ENCODE assay signal across 8 cellular contexts in genomic region chr10:102064503-102064867, GRCh38. TPM values are rescaled to one million over a fixed set of nuclear protein-coding genes. Genes with fewer than 3 reads are reported as not detected.
DNase-seq lines count a peak whose midpoint lies in the region; ATAC-seq and TF ChIP-seq lines count a peak whose summit lies in the region.

No MANE protein-coding gene starts in this region.

- DNase-seq in AG09309 (ENCODE audit: low read depth) = no peak
- no peak for DNase-seq in caudate nucleus (lab: John Stamatoyannopoulos, UW)
- no peak for DNase-seq in natural killer cell treated with Interleukin-12 subunit alpha and Interleukin-12 subunit beta and Interleukin-15 and Interleukin-18, amount 100 ng/mL, for 72 hours (ENCODE audit: low spot score)
- DNase-seq in NCI-H128 (lab: John Stamatoyannopoulos, UW; ENCODE audit: unreplicated experiment) = no peak
- DNase-seq in head of caudate nucleus = no peak
- DNase-seq in H4 (ENCODE audit: low spot score) = no peak

- H3K9me3 Mint-ChIP-seq in IgD-negative memory B cell = no peaks in the 10 kb centered on the region
- H3K9me3 Mint-ChIP-seq in natural killer cell treated with Interleukin-12 subunit alpha and Interleukin-12 subunit beta and Interleukin-15 and Interleukin-18, amount 100 ng/mL, for 72 hours = no peaks in the 10 kb centered on the region

- H3K27ac Mint-ChIP-seq in IgD-negative memory B cell = peak overlapping the region; percentile 82 to 96 (median 87)
- peak overlapping the region; percentile 90 to 95 for H3K27ac Mint-ChIP-seq in natural killer cell treated with Interleukin-12 subunit alpha and Interleukin-12 subunit beta and Interleukin-15 and Interleukin-18, amount 100 ng/mL, for 72 hours

- no peak for TF ChIP-seq CTCF in AG09309 (IDR thresholded peaks at IDR 0.05; ENCODE audit: control insufficient read depth, insufficient read depth, low read depth, low read length, missing control alignments)

- H3K4me3 Mint-ChIP-seq in IgD-negative memory B cell = peak overlapping the region; percentile 88 to 96 (median 92)
- peak overlapping the region; percentile 91 for H3K4me3 Mint-ChIP-seq in natural killer cell treated with Interleukin-12 subunit alpha and Interleukin-12 subunit beta and Interleukin-15 and Interleukin-18, amount 100 ng/mL, for 72 hours

- peak overlapping the region; percentile 31; the same call in 1 of the 2 replicates for H3K4me3 ChIP-seq in AG09309 (ENCODE audit: control insufficient read depth, low read depth, low read length)

- H3K4me1 Mint-ChIP-seq in IgD-negative memory B cell = peaks cover 9 to 20% (median 13%) of the 10 kb centered on the region in 3 donors
- H3K4me1 Mint-ChIP-seq in natural killer cell treated with Interleukin-12 subunit alpha and Interleukin-12 subunit beta and Interleukin-15 and Interleukin-18, amount 100 ng/mL, for 72 hours (ENCODE audit: low read depth in 2 of 2) = peaks cover 16 to 25% of the 10 kb centered on the region in 2 donors

- ATAC-seq in natural killer cell treated with Interleukin-12 subunit alpha and Interleukin-12 subunit beta and Interleukin-15 and Interleukin-18, amount 100 ng/mL, for 72 hours = no peak
- no peak for ATAC-seq in HG03097 (IDR thresholded peaks at IDR 0.05; ENCODE audit: low FRiP score, unreplicated experiment)

- peak overlapping the region; percentile 76 for H3K27ac ChIP-seq in caudate nucleus (ENCODE audit: low read depth, low read length)

- H3K36me3 Mint-ChIP-seq in IgD-negative memory B cell = no peaks in the 10 kb centered on the region
- H3K36me3 Mint-ChIP-seq in natural killer cell treated with Interleukin-12 subunit alpha and Interleukin-12 subunit beta and Interleukin-15 and Interleukin-18, amount 100 ng/mL, for 72 hours = no peaks in the 10 kb centered on the region

- intact Hi-C loops in head of caudate nucleus (cut with DNase I) = no loop called here

- H3K27me3 Mint-ChIP-seq in IgD-negative memory B cell = no peaks in the 10 kb centered on the region
- no peaks in the 10 kb centered on the region for H3K27me3 Mint-ChIP-seq in natural killer cell treated with Interleukin-12 subunit alpha and Interleukin-12 subunit beta and Interleukin-15 and Interleukin-18, amount 100 ng/mL, for 72 hours

RNA-seq across cellular contexts. Expression of gene HPS6, which starts 0.7 kb away (rescaled TPM):
- polyA plus RNA-seq in IgD-negative memory B cell = 21.9 TPM
- total RNA-seq in natural killer cell treated with Interleukin-12 subunit alpha and Interleukin-12 subunit beta and Interleukin-15 and Interleukin-18, amount 100 ng/mL, for 72 hours = 10 to 100 TPM; 25.0 to 28.6 TPM
- 6.3 and 16.8 TPM in 2 replicates for total RNA-seq in H4 (2014; rRNA removed; shearing (Covaris generic))

RNA-seq across cellular contexts. Expression of gene ARMH3, which starts 8.5 kb away (rescaled TPM):
- polyA plus RNA-seq in IgD-negative memory B cell = 39.3 TPM
- 10 to 100 TPM; 36.5 to 39.3 TPM for total RNA-seq in natural killer cell treated with Interleukin-12 subunit alpha and Interleukin-12 subunit beta and Interleukin-15 and Interleukin-18, amount 100 ng/mL, for 72 hours
- total RNA-seq in H4 (2014; rRNA removed; shearing (Covaris generic)) = 3.1 and 6.3 TPM in 2 replicates

RNA-seq across cellular contexts. Expression of gene LDB1, which starts 55.7 kb away (rescaled TPM):
- polyA plus RNA-seq in IgD-negative memory B cell = 24.8 TPM
- 10 to 100 TPM; 61.8 to 87.9 TPM for total RNA-seq in natural killer cell treated with Interleukin-12 subunit alpha and Interleukin-12 subunit beta and Interleukin-15 and Interleukin-18, amount 100 ng/mL, for 72 hours
- 16.8 and 31.3 TPM in 2 replicates for total RNA-seq in H4 (2014; rRNA removed; shearing (Covaris generic))
